Comparison of ENCODE assay signal across 8 cellular contexts in the genomic region with DNA sequence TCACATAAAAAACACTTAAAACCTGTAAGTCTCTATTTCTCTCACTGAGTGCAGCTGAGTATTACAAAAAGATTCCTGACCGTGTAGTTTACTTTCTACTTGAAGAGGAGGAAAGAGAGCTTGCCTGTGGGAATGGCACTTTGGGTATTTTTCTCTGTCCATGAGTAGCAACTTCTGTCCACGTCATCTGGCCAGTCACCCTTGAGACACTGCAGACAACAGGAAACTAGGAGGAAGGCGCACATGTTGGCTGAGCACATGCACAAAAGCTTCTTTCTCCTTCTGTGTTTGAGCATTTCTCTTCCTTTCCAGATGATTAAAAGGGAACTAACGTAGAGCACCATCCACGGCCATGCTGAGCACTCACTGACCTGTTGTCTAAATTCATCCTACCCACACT. TPM values are rescaled to one million over a fixed set of nuclear protein-coding genes. Genes with fewer than 3 reads are reported as not detected.
DNase-seq lines count a peak whose midpoint lies in the region; ATAC-seq and TF ChIP-seq lines count a peak whose summit lies in the region.

No MANE protein-coding gene starts in this region.

- H3K4me3 ChIP-seq in AG04450 (ENCODE audit: low read depth, low read length) (no peak overlapping the region), HUES48 (ENCODE audit: low read depth, low read length) (no peak overlapping the region), lung (no peak overlapping the region)

- CTCF ChIA-PET in AG04450 (lab: Charles Lee), result interaction anchor here (1.0 to 3.0 kb wide), 2 partner anchors 15 to 38 kb away, joined by 3 to 14 read pairs; no protein-coding TSS in a partner anchor

- H3K9me3 ChIP-seq in AG04450 (ENCODE audit: control insufficient read depth, insufficient read depth, low read length), result no peaks in the 10 kb centered on the region
- H3K9me3 ChIP-seq in HUES48 (ENCODE audit: control insufficient read depth, insufficient read depth, low read length), result no peaks in the 10 kb centered on the region
- peaks cover 0 to 2% of the 10 kb centered on the region in 2 donors for H3K9me3 ChIP-seq in lung (ENCODE audit: control insufficient read depth in 2 of 2, insufficient read depth in 1 of 2, low read length in 1 of 2)

- no peaks in the 10 kb centered on the region for H3K9me3 Mint-ChIP-seq in brain

- H3K4me1 ChIP-seq in HUES48 (ENCODE audit: control insufficient read depth, insufficient read depth, low read length) (peaks cover 17% of the 10 kb centered on the region), lung (ENCODE audit: control insufficient read depth in 2 of 2, insufficient read depth in 2 of 2, low read length in 2 of 2) (peaks cover 0 to 15% of the 10 kb centered on the region in 2 donors)

- ATAC-seq in lung (ENCODE audit: insufficient read depth, low FRiP score) (peak; percentile 56), HG02852 (IDR thresholded peaks at IDR 0.05; ENCODE audit: unreplicated experiment) (no peak), GM21526 (IDR thresholded peaks at IDR 0.05; ENCODE audit: low FRiP score, unreplicated experiment) (no peak), GM18519 (IDR thresholded peaks at IDR 0.05; ENCODE audit: low FRiP score, unreplicated experiment) (no peak)

- TF ChIP-seq CTCF in AG04450 (IDR thresholded peaks at IDR 0.05; ENCODE audit: low read depth, low read length), result no peak
- no peak for TF ChIP-seq CTCF in brain (conservative IDR thresholded peaks at IDR 0.05)
- TF ChIP-seq CTCF in lung (IDR thresholded peaks at IDR 0.05; ENCODE audit: control extremely low read depth, extremely low read depth), result no peak

- H3K27me3 ChIP-seq in AG04450 (ENCODE audit: control insufficient read depth, insufficient read depth, low read length) (no peaks in the 10 kb centered on the region), HUES48 (ENCODE audit: control insufficient read depth, insufficient read depth, low read length) (no peaks in the 10 kb centered on the region), lung (ENCODE audit: control insufficient read depth, insufficient read depth) (no peaks in the 10 kb centered on the region)

- H3K27ac Mint-ChIP-seq in brain, result peak overlapping the region in 4 of 5 experiments; percentile 31 to 87 (median 64)

- H3K36me3 ChIP-seq in HUES48 (ENCODE audit: control insufficient read depth, insufficient read depth, low read length), result no peaks in the 10 kb centered on the region
- H3K36me3 ChIP-seq in lung (ENCODE audit: control insufficient read depth in 2 of 2, insufficient read depth in 2 of 2, low read length in 2 of 2), result peaks cover 0 to 45% of the 10 kb centered on the region in 2 donors

- H3K27ac ChIP-seq in AG04450 (ENCODE audit: low read depth, low read length) (peak overlapping the region; percentile 61), HUES48 (ENCODE audit: low read depth, low read length) (peak overlapping the region; percentile 39), lung (ENCODE audit: low read depth in 1 of 2, low read length in 1 of 2) (peak overlapping the region in 1 of 2 donors; percentile 2)

- no peak overlapping the region for H3K9ac ChIP-seq in HUES48 (ENCODE audit: low read depth, low read length)

- DNase-seq in AG04450 (ENCODE audit: low read depth, low spot score) (no peak), lung (ENCODE audit: low spot score) (no peak), NCI-H187 treated with DMSO at 0.1 percent for 48 hours (lab: John Stamatoyannopoulos, UW) (no peak)

- peaks cover 23% of the 10 kb centered on the region for H3K4me1 Mint-ChIP-seq in brain

- peaks cover 3% of the 10 kb centered on the region for H3K36me3 Mint-ChIP-seq in brain

- H3K27me3 Mint-ChIP-seq in brain, result peaks cover 3% of the 10 kb centered on the region

- WGBS in lung, 2 donors, result 27 to 28% methylated on average over 5 of the region's 5 CpGs

- POLR2A ChIA-PET in AG04450 (lab: Yijun Ruan, JAX), result no interaction called here

- H3K4me3 Mint-ChIP-seq in brain, result peak overlapping the region in 1 of 5 experiments; percentile 7

RNA-seq across cellular contexts. Expression of gene STARD5, which starts 19.7 kb away (rescaled TPM):
- polyA plus RNA-seq in AG04450 (2011; rRNA removed) (19.0 and 20.5 TPM in 2 replicates), brain (ENCODE audit: insufficient read depth, low read depth, low replicate concordance) (0.70 TPM), lung (1 to 10 TPM; 2.9 to 5.4 TPM)
- polyA minus RNA-seq in AG04450 (2011; rRNA and poly(A)+ RNA removed), result 17.4 and 21.2 TPM in 2 replicates
- total RNA-seq in lung, result 1 to 10 TPM; 4.5 to 7.0 TPM
